Comparison of ENCODE assay signal across 21 cellular contexts in genomic region chr19:5337126-5337525, GRCh38. TPM values are rescaled to one million over a fixed set of nuclear protein-coding genes. Genes with fewer than 3 reads are reported as not detected.
DNase-seq lines count a peak whose midpoint lies in the region; ATAC-seq, FAIRE-seq and TF ChIP-seq lines count a peak whose summit lies in the region.
"Had no signal": no experiment of that assay in that cellular context is flagged by ENCODE, and none has a peak within 500 bp of the region (broad histone marks: within the 10 kb centered on the region; RNA-seq: fewer than 3 reads in every experiment).

No MANE protein-coding gene starts in this region.

- H3K27ac Mint-ChIP-seq in neural progenitor cell: no peak overlapping the region

- H3K4me3 Mint-ChIP-seq in neural progenitor cell: peak overlapping the region; percentile 92

- intact Hi-C loops in IMR-90 (cut with micrococcal nuclease) (no loop called here), dorsolateral prefrontal cortex (cut with DNase I) (loop anchor here (5.0 to 10.0 kb wide), 4 partner anchors 45 to 290 kb away; no protein-coding TSS in a partner anchor), HepG2 (cut with micrococcal nuclease; ENCODE audit: unreplicated experiment) (no loop called here)

- peaks cover 31% of the 10 kb centered on the region for H4K20me1 ChIP-seq in IMR-90 (ENCODE audit: insufficient read depth, low read length)
- peaks cover 77% of the 10 kb centered on the region for H4K20me1 ChIP-seq in neural progenitor cell (ENCODE audit: low read depth)
- no peaks in the 10 kb centered on the region for H4K20me1 ChIP-seq in HepG2 (ENCODE audit: insufficient read depth, low read length)

- H2AK9ac ChIP-seq in IMR-90 (replicated peaks; ENCODE audit: low read depth, low read length, poor library complexity): peak overlapping the region; percentile 72

- 100% methylated on average over 5 of the region's 24 CpGs; no CpG with 5 or more reads in 1 of the 2 experiments for WGBS in IMR-90 (ENCODE audit: extremely low coverage in 2 of 2, insufficient read length in 1 of 2), 2 experiments
- 94% methylated on average over 24 of the region's 24 CpGs for WGBS in HepG2 (ENCODE audit: low lambda C conversion rate)

- no peak overlapping the region for H3K23ac ChIP-seq in IMR-90 (ENCODE audit: low read depth, low read length)

- H3F3A ChIP-seq in neural progenitor cell (ENCODE audit: low read depth): peaks cover 35% of the 10 kb centered on the region

- H3K36me3 ChIP-seq in IMR-90 (ENCODE audit: control insufficient read depth, insufficient read depth, low read length): no peaks in the 10 kb centered on the region
- H3K36me3 ChIP-seq in neural progenitor cell: no peaks in the 10 kb centered on the region
- H3K36me3 ChIP-seq in HepG2 (replicated peaks in 1 of 2; ENCODE audit: control insufficient read depth in 1 of 2, insufficient read depth in 2 of 2, low read length in 2 of 2): no peaks in the 10 kb centered on the region

- H3K4me3 ChIP-seq in IMR-90 (ENCODE audit: insufficient read depth, low read depth, low read length) (no peak overlapping the region), dorsolateral prefrontal cortex (peak overlapping the region in 55 of 59 donors; percentile 4 to 89 (median 76)), neural progenitor cell (no peak overlapping the region), HepG2 (replicated peaks in 1 of 3; ENCODE audit: insufficient read depth in 1 of 3, low read depth in 2 of 3, low read length in 3 of 3) (no peak overlapping the region)

- no peak overlapping the region for H3K14ac ChIP-seq in IMR-90 (replicated peaks; ENCODE audit: low read depth, low read length)

- H3K27me3 Mint-ChIP-seq in neural progenitor cell (ENCODE audit: insufficient read depth, low read depth): peaks cover 21% of the 10 kb centered on the region

- BruUV-seq in IMR-90 (replicated peaks; lab: Mats Ljungman, UMichigan): no TSS peak
- no TSS peak for BruUV-seq in HepG2 (replicated peaks; lab: Mats Ljungman, UMichigan)

- no peak overlapping the region for H3K56ac ChIP-seq in IMR-90 (ENCODE audit: extremely low read depth, insufficient read depth, low read length)

- H3K9me3 ChIP-seq in IMR-90 (ENCODE audit: control insufficient read depth, insufficient read depth, low read length) (no peaks in the 10 kb centered on the region), neural progenitor cell (ENCODE audit: low read depth) (no peaks in the 10 kb centered on the region), HepG2 (ENCODE audit: low read length) (no peaks in the 10 kb centered on the region)
- H3K9me3 ChIP-seq: SK-N-SH had no signal

- H3K27ac ChIP-seq in IMR-90 (ENCODE audit: insufficient read depth, low read length): no peak overlapping the region
- H3K27ac ChIP-seq in dorsolateral prefrontal cortex: peak overlapping the region in 45 of 59 donors; percentile 8 to 91 (median 67)
- no peak overlapping the region for H3K27ac ChIP-seq in neural progenitor cell
- H3K27ac ChIP-seq in HepG2 (ENCODE audit: extremely low read length, insufficient read depth, low read length): no peak overlapping the region
- H3K27ac ChIP-seq: KMS-11 had no signal

- no peak overlapping the region for H3K18ac ChIP-seq in IMR-90 (ENCODE audit: low read depth, low read length)

- no peak overlapping the region for H2AK5ac ChIP-seq in IMR-90 (ENCODE audit: low read depth, low read length)

- H3K9ac ChIP-seq in IMR-90 (ENCODE audit: low read depth, low read length): no peak overlapping the region
- no peak overlapping the region for H3K9ac ChIP-seq in neural progenitor cell
- H3K9ac ChIP-seq in HepG2 (ENCODE audit: insufficient read depth, low read depth, low read length): no peak overlapping the region
- H3K9ac ChIP-seq: KMS-11, SK-N-SH had no signal

- H3K36me3 Mint-ChIP-seq in neural progenitor cell: peaks cover 5% of the 10 kb centered on the region

- no peak for FAIRE-seq in HepG2 (lab: Jason Lieb, UNC)

- in situ Hi-C loops in IMR-90 (cut with MboI; ENCODE audit: low sequenced_read_pairs): no loop called here
- in situ Hi-C loops in HepG2 (cut with HindIII; ENCODE audit: extremely low pct_ligation_motif_present, low pct_unique_long_range_greater_than_20kb): no loop called here

- H2BK15ac ChIP-seq in IMR-90 (ENCODE audit: low read depth, low read length): no peak overlapping the region

- H2BK20ac ChIP-seq in IMR-90 (ENCODE audit: low read depth, low read length): no peak overlapping the region

- ATAC-seq in IMR-90 (ENCODE audit: low read depth) (no peak), HepG2 (no peak)
- ATAC-seq: PC-3 had no signal

- peaks cover 6 to 8% of the 10 kb centered on the region in 2 experiments; a peak in 2 of 4 replicates for H3K79me1 ChIP-seq in IMR-90 (ENCODE audit: low read depth in 1 of 2, low read length in 2 of 2)

- no peak overlapping the region for H2BK5ac ChIP-seq in IMR-90 (ENCODE audit: low read depth, low read length, poor library complexity, severe bottlenecking)

- H3K4me1 ChIP-seq in IMR-90 (ENCODE audit: control insufficient read depth, insufficient read depth, low read length): peaks cover 6% of the 10 kb centered on the region
- peaks cover 28% of the 10 kb centered on the region for H3K4me1 ChIP-seq in neural progenitor cell
- H3K4me1 ChIP-seq in HepG2 (ENCODE audit: insufficient read depth, low read length): peaks cover 20% of the 10 kb centered on the region

- H2AFZ ChIP-seq in IMR-90 (replicated peaks; ENCODE audit: low read length, poor library complexity) (no peak overlapping the region), neural progenitor cell (replicated peaks) (no peak overlapping the region), HepG2 (ENCODE audit: low read length) (no peak overlapping the region)

- no peak overlapping the region for H3K4ac ChIP-seq in IMR-90 (ENCODE audit: low read depth, low read length)

- POLR2A ChIA-PET in IMR-90 (lab: Charles Lee; ENCODE audit: unreplicated experiment) (no interaction called here), HepG2 (lab: Yijun Ruan, JAX) (no interaction called here), HEK293T (lab: Yijun Ruan, JAX) (no interaction called here)

- no peaks in the 10 kb centered on the region for H3K9me3 Mint-ChIP-seq in neural progenitor cell

- TF ChIP-seq CTCF in IMR-90 (conservative IDR thresholded peaks at IDR 0.05; ENCODE audit: low read depth, low read length) (no peak), dorsolateral prefrontal cortex (IDR thresholded peaks at IDR 0.05 in 54 of 56, conservative IDR thresholded peaks at IDR 0.05 in 2 of 56; ENCODE audit: low read depth in 1 of 56, partially characterized antibody in 56 of 56) (no peak), neural progenitor cell (IDR thresholded peaks at IDR 0.05) (no peak), HepG2 (CRISPR knock-in tag; IDR thresholded peaks at IDR 0.05) (no peak)

- CTCF ChIA-PET in IMR-90 (lab: Yijun Ruan, JAX): no interaction called here
- CTCF ChIA-PET in HepG2 (lab: Yijun Ruan, JAX; ENCODE audit: low intra/inter-chr PET ratio, low total read pairs): no interaction called here
- CTCF ChIA-PET in HEK293T (lab: Yijun Ruan, JAX): no interaction called here

- TF ChIP-seq EP300 in HepG2 (IDR thresholded peaks at IDR 0.05; ENCODE audit: low read depth in 2 of 2, low read length in 2 of 2) (no peak), HepG2 (CRISPR knock-in tag; IDR thresholded peaks at IDR 0.05; ENCODE audit: borderline replicate concordance) (no peak)

- no peaks in the 10 kb centered on the region for H3K9me1 ChIP-seq in IMR-90 (ENCODE audit: insufficient read depth, low read length)

- H2BK120ac ChIP-seq in IMR-90 (ENCODE audit: low read depth, low read length): no peak overlapping the region

- H3K27me3 ChIP-seq in IMR-90 (ENCODE audit: control insufficient read depth, insufficient read depth, low read length) (peaks cover 5% of the 10 kb centered on the region; the same call in 1 of the 2 replicates), dorsolateral prefrontal cortex (peaks cover 0 to 2% (median 0%) of the 10 kb centered on the region in 45 donors), neural progenitor cell (peaks cover 13% of the 10 kb centered on the region), HepG2 (ENCODE audit: control insufficient read depth in 1 of 2, insufficient read depth in 2 of 2, low read length in 2 of 2) (no peaks in the 10 kb centered on the region)

- dilution Hi-C loops in IMR-90 (cut with HindIII; ENCODE audit: low sequenced_read_pairs, unreplicated experiment): no loop called here

- H4K5ac ChIP-seq in IMR-90 (ENCODE audit: low read depth, low read length): no peak overlapping the region

- TF ChIP-seq RAD21 in IMR-90 (IDR thresholded peaks at IDR 0.05; ENCODE audit: low read length) (no peak), HepG2 (CRISPR knock-in tag; IDR thresholded peaks at IDR 0.05) (no peak)

- no peak overlapping the region for H4K91ac ChIP-seq in IMR-90 (ENCODE audit: insufficient read depth, low read depth, low read length)

- peaks cover 79% of the 10 kb centered on the region for H3K79me2 ChIP-seq in neural progenitor cell (ENCODE audit: low read depth)
- H3K79me2 ChIP-seq in HepG2 (ENCODE audit: insufficient read depth, low read length): no peaks in the 10 kb centered on the region

- TF ChIP-seq POLR2A in IMR-90 (IDR thresholded peaks at IDR 0.05; ENCODE audit: low read depth, low read length) (no peak), HepG2 (IDR thresholded peaks at IDR 0.05; ENCODE audit: insufficient read depth in 1 of 2, low read depth in 2 of 2, low read length in 2 of 2) (no peak)

- no peak for DNase-seq in IMR-90
- DNase-seq in dorsolateral prefrontal cortex: peak in 3 of 10 donors; percentile 41 to 59 (median 47)
- no peak for DNase-seq in neural progenitor cell (ENCODE audit: low spot score)
- no peak for DNase-seq in HepG2 (ENCODE audit: low spot score)
- DNase-seq in HEK293T (ENCODE audit: extremely low spot score): no peak
- DNase-seq in HUDEP-2 (lab: John Stamatoyannopoulos, UW; ENCODE audit: unreplicated experiment in 76 of 76): no peak
- no peak for DNase-seq in GM03348 (ENCODE audit: low spot score)
- DNase-seq: AML-193, COR-L47, DMS 273 treated with DMSO at 0.1 percent for 48 hours, DND-41, GDM1, GOT3, NCI-H1417, NCI-H1930, NCI-H345, NCI-H524 treated with DMSO at 0.1 percent for 48 hours, PC-3, SHP77 treated with DMSO at 0.1 percent for 48 hours, SK-N-SH had no signal

- peaks cover 37% of the 10 kb centered on the region for H3K4me1 Mint-ChIP-seq in neural progenitor cell

- H4K8ac ChIP-seq in IMR-90 (ENCODE audit: low read depth in 2 of 2, low read length in 2 of 2): no peak overlapping the region

- H3K4me2 ChIP-seq in IMR-90 (ENCODE audit: low read depth, low read length) (no peak overlapping the region), neural progenitor cell (peak overlapping the region; percentile 98), HepG2 (ENCODE audit: low read depth, low read length) (no peak overlapping the region)
- H3K4me2 ChIP-seq: KMS-11, SK-N-SH had no signal

RNA-seq across cellular contexts. Expression of gene PTPRS, which starts 3.5 kb away (rescaled TPM):
- total RNA-seq in IMR-90 (2012; rRNA removed) (40.1 and 43.3 TPM in 2 replicates), dorsolateral prefrontal cortex (100 to 1,000 TPM; 163 to 282 (median 231) TPM), neural progenitor cell (ENCODE audit: low replicate concordance) (167 and 403 TPM in 2 replicates), HepG2 (2016; rRNA removed; fragmentation: Illumina TruSeq; extraction: Trizol) (21.3 and 32.7 TPM in 2 replicates)
- polyA plus RNA-seq in IMR-90 (2012; rRNA removed) (51.9 and 56.5 TPM in 2 replicates), HepG2 (2011; rRNA removed) (43.9 and 63.5 TPM in 2 replicates)
- 38.6 and 74.6 TPM in 2 replicates for polyA plus RNA-seq in IMR-90 (2012; cell fraction: cytosol; rRNA removed)
- polyA plus RNA-seq in IMR-90 (2012; cell fraction: nucleus; rRNA removed; ENCODE audit: low replicate concordance): 97.2 and 218 TPM in 2 replicates
- total RNA-seq in HepG2 (2016; cell fraction: cytosol; rRNA removed; fragmentation: Illumina TruSeq; extraction: Trizol; ENCODE audit: low read depth): 8.8 and 10.2 TPM in 2 replicates
- 17.7 and 32.1 TPM in 2 replicates for total RNA-seq in HepG2 (2016; cell fraction: insoluble cytoplasmic fraction; rRNA removed; fragmentation: Illumina TruSeq; extraction: Trizol)
- total RNA-seq in HepG2 (2016; cell fraction: membrane; rRNA removed; fragmentation: Illumina TruSeq; extraction: Trizol): 21.8 and 23.0 TPM in 2 replicates
- 57.4 and 62.6 TPM in 2 replicates for total RNA-seq in HepG2 (2016; cell fraction: nucleus; rRNA removed; fragmentation: Illumina TruSeq; extraction: Trizol)
- 36.8 and 40.6 TPM in 2 replicates for polyA plus RNA-seq in HepG2 (2011; cell fraction: cytosol; rRNA removed)
- polyA plus RNA-seq in HepG2 (2011; cell fraction: nucleus; rRNA removed): 194 and 221 TPM in 2 replicates
- polyA plus RNA-seq in HepG2 (2012): 24.6 and 49.4 TPM in 2 replicates
- polyA plus RNA-seq in HepG2 (2016; cell fraction: cytosol; fragmentation: Illumina TruSeq; extraction: Trizol; ENCODE audit: low read depth): 4.6 and 4.7 TPM in 2 replicates
- 8.4 and 10.5 TPM in 2 replicates for polyA plus RNA-seq in HepG2 (2016; cell fraction: insoluble cytoplasmic fraction; fragmentation: Illumina TruSeq; extraction: Trizol; ENCODE audit: low read depth)
- 5.1 and 5.2 TPM in 2 replicates for polyA plus RNA-seq in HepG2 (2016; cell fraction: membrane; fragmentation: Illumina TruSeq; extraction: Trizol; ENCODE audit: low read depth)
- polyA plus RNA-seq in HepG2 (2016; cell fraction: nucleus; fragmentation: Illumina TruSeq; extraction: Trizol; ENCODE audit: insufficient read depth, low read depth): 68.7 and 77.5 TPM in 2 replicates
- polyA minus RNA-seq in HepG2 (2011; rRNA and poly(A)+ RNA removed; ENCODE audit: low replicate concordance): 65.7 and 175 TPM in 2 replicates
- polyA minus RNA-seq in HepG2 (2011; cell fraction: cytosol; rRNA and poly(A)+ RNA removed): 79.6 and 103 TPM in 2 replicates
- polyA minus RNA-seq in HepG2 (2011; cell fraction: nucleus; rRNA and poly(A)+ RNA removed): 55.6 and 71.9 TPM in 2 replicates

Comparison
In these comparisons a context has a peak if more than half of its experiments do, and no peak if none do; other contexts are left out.
1. H3K27ac ChIP-seq: peak in dorsolateral prefrontal cortex (45 of 59); none in IMR-90 (single experiment), neural progenitor cell (single experiment) and HepG2 (single experiment).
2. H3K4me3 ChIP-seq: peak in dorsolateral prefrontal cortex (55 of 59); none in IMR-90 (single experiment), neural progenitor cell (single experiment) and HepG2 (0 of 3).
3. intact Hi-C loops: an anchor here in dorsolateral prefrontal cortex (5.0 to 10.0 kb wide); none called in IMR-90 and HepG2.